In genomic region chr1:3846521-3846920, GRCh38 we compare ENCODE assay signal across 26 cellular contexts.
"Had no signal": no experiment of that assay in that cellular context is flagged by ENCODE, and none has a peak within 500 bp of the region (broad histone marks: within the 10 kb centered on the region; RNA-seq: fewer than 3 reads in every experiment).

No MANE protein-coding gene starts in this region.

- H3K27ac Mint-ChIP-seq: nephron progenitor cell; stimulated activated naive CD8-positive, alpha-beta T cell treated with anti-CD3 and anti-CD28 coated beads, Interleukin-15, amount 100 ng/mL, for 72 hours had no signal

- H3K9me3 Mint-ChIP-seq: naive thymus-derived CD4-positive, alpha-beta T cell; nephron progenitor cell; stimulated activated naive CD8-positive, alpha-beta T cell treated with anti-CD3 and anti-CD28 coated beads, Interleukin-15, amount 100 ng/mL, for 72 hours had no signal

- H3K4me3 Mint-ChIP-seq: naive thymus-derived CD4-positive, alpha-beta T cell; nephron progenitor cell; stimulated activated naive CD8-positive, alpha-beta T cell treated with anti-CD3 and anti-CD28 coated beads, Interleukin-15, amount 100 ng/mL, for 72 hours had no signal

- H3K4me2 ChIP-seq: smooth muscle cell had no signal

- DNase-seq: effector CD8-positive, alpha-beta T cell; erythroblast; esophagus squamous epithelium; glutamatergic neuron; heart right ventricle; left lung; mammary epithelial cell; mesendoderm; midbrain; naive thymus-derived CD4-positive, alpha-beta T cell; nephron progenitor cell; pancreas; stimulated activated CD4-positive, alpha-beta T cell treated with anti-CD3 and anti-CD28 coated beads, Interleukin-12 subunit alpha, Interleukin-12 subunit beta, amount 100 ng/mL, for 4 hours; stimulated activated CD4-positive, alpha-beta T cell treated with anti-CD3 and anti-CD28 coated beads, Interleukin-1b, Interleukin-23, amount 100 ng/mL, for 48 hours; stimulated activated CD4-positive, alpha-beta T cell treated with anti-CD3 and anti-CD28 coated beads, Interleukin-4, amount 100 ng/mL, for 1 hour; stimulated activated CD8-positive, alpha-beta memory T cell treated with anti-CD3 and anti-CD28 coated beads, Interleukin-4, amount 100 ng/mL, for 48 hours; stimulated activated naive CD4-positive, alpha-beta T cell; stimulated activated naive CD8-positive, alpha-beta T cell treated with anti-CD3 and anti-CD28 coated beads, Interleukin-15, amount 100 ng/mL, for 72 hours; thyroid gland; trophoblast cell had no signal

- H3K27ac ChIP-seq: esophagus squamous epithelium, heart right ventricle, left lung, neutrophil, pancreas, right atrium auricular region, suprapubic skin, thyroid gland, vagina had no signal

- H3K9me3 ChIP-seq: esophagus squamous epithelium, heart right ventricle, left lung, neutrophil, pancreas, right atrium auricular region, suprapubic skin, thyroid gland, vagina had no signal

- H3K27me3 Mint-ChIP-seq: naive thymus-derived CD4-positive, alpha-beta T cell; stimulated activated naive CD8-positive, alpha-beta T cell treated with anti-CD3 and anti-CD28 coated beads, Interleukin-15, amount 100 ng/mL, for 72 hours had no signal

- H3K4me1 ChIP-seq: esophagus squamous epithelium, heart right ventricle, left lung, pancreas, right atrium auricular region, suprapubic skin, thyroid gland, vagina had no signal

- H3K4me3 ChIP-seq: esophagus squamous epithelium, heart right ventricle, left lung, pancreas, right atrium auricular region, smooth muscle cell, suprapubic skin, thyroid gland, vagina had no signal

- H3K4me1 Mint-ChIP-seq: naive thymus-derived CD4-positive, alpha-beta T cell; stimulated activated naive CD8-positive, alpha-beta T cell treated with anti-CD3 and anti-CD28 coated beads, Interleukin-15, amount 100 ng/mL, for 72 hours had no signal

- H3K27me3 ChIP-seq: esophagus squamous epithelium, heart right ventricle, left lung, neutrophil, pancreas, right atrium auricular region, suprapubic skin, thyroid gland, vagina had no signal

- ATAC-seq: heart right ventricle; left lung; naive thymus-derived CD4-positive, alpha-beta T cell; pancreas; sciatic nerve; stimulated activated naive CD8-positive, alpha-beta T cell treated with anti-CD3 and anti-CD28 coated beads, Interleukin-15, amount 100 ng/mL, for 72 hours had no signal
